In the genomic region with DNA sequence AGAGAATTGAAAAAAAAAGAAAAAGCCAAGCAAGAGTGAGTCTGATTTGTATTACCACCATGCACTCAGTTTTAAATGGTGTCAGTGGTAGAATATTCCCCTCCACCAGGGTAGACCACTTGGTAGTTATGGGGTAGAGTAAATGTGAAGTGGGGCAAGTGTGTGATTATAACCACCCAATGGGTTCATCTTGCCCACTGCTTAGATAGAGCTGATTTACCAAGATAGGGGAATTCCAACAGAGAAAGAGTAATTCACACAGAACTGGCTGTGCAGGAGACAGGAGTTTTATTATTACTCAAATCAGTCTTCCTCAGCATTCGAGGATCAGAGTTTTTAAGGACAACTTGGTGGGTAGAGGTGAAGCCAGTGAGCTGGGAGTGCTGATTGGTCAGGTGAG, we compare ENCODE assay signal across 1 cellular context.
TF ChIP-seq lines count a peak whose summit lies in the region.

No MANE protein-coding gene starts in this region.

TF ChIP-seq in H1, 55 proteins besides CTCF, POLR2A, EP300 and RAD21 (continued from another document):
- TF ChIP-seq CBX5 (IDR thresholded peaks at IDR 0.05; ENCODE audit: low read depth, low read length), result no peak
- no peak for TF ChIP-seq KDM4A (IDR thresholded peaks at IDR 0.05; ENCODE audit: low read depth, low read length, severe bottlenecking)
- TF ChIP-seq TEAD4 (IDR thresholded peaks at IDR 0.05; ENCODE audit: low read depth, low read length), result no peak
- no peak for TF ChIP-seq HDAC2 (IDR thresholded peaks at IDR 0.05; ENCODE audit: borderline replicate concordance in 1 of 2, low read depth in 2 of 2, low read length in 2 of 2)
- no peak for TF ChIP-seq RXRA (IDR thresholded peaks at IDR 0.05; ENCODE audit: insufficient read depth, low read depth, low read length)
- TF ChIP-seq, protein P1, sequence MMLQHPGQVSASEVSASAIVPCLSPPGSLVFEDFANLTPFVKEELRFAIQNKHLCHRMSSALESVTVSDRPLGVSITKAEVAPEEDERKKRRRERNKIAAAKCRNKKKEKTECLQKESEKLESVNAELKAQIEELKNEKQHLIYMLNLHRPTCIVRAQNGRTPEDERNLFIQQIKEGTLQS (IDR thresholded peaks at IDR 0.05; ENCODE audit: insufficient read depth, low read depth, low read length), result no peak
- TF ChIP-seq, protein P2, sequence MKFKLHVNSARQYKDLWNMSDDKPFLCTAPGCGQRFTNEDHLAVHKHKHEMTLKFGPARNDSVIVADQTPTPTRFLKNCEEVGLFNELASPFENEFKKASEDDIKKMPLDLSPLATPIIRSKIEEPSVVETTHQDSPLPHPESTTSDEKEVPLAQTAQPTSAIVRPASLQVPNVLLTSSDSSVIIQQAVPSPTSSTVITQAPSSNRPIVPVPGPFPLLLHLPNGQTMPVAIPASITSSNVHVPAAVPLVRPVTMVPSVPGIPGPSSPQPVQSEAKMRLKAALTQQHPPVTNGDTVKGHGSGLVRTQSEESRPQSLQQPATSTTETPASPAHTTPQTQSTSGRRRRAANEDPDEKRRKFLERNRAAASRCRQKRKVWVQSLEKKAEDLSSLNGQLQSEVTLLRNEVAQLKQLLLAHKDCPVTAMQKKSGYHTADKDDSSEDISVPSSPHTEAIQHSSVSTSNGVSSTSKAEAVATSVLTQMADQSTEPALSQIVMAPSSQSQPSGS (IDR thresholded peaks at IDR 0.05; ENCODE audit: low read length), result no peak
- no peak for TF ChIP-seq SIN3A (conservative IDR thresholded peaks at IDR 0.05 in 1 of 2, IDR thresholded peaks at IDR 0.05 in 1 of 2; ENCODE audit: low read depth in 1 of 2, low read length in 2 of 2)
- TF ChIP-seq HDAC6 (IDR thresholded peaks at IDR 0.05; ENCODE audit: low read depth, low read length), result no peak
- TF ChIP-seq CTBP2 (IDR thresholded peaks at IDR 0.05; ENCODE audit: borderline replicate concordance, insufficient read depth, insufficient read length, low read length), result no peak
- TF ChIP-seq GABPA (IDR thresholded peaks at IDR 0.05; ENCODE audit: borderline replicate concordance, insufficient read depth, low read length), result no peak
- no peak for TF ChIP-seq KDM1A (IDR thresholded peaks at IDR 0.05; ENCODE audit: borderline replicate concordance, low read length)
- no peak for TF ChIP-seq CHD2 (IDR thresholded peaks at IDR 0.05; ENCODE audit: low read length)
- TF ChIP-seq CHD1 (IDR thresholded peaks at IDR 0.05; ENCODE audit: low read depth, low read length), result no peak
- TF ChIP-seq BRCA1 (IDR thresholded peaks at IDR 0.05; ENCODE audit: low read depth, low read length), result no peak
TF ChIP-seq in H1: peak in this region for 0.
